8 cellular contexts compared by ENCODE assay signal in genomic region chr16:67928561-67929364, GRCh38. TPM values are rescaled to one million over a fixed set of nuclear protein-coding genes. Genes with fewer than 3 reads are reported as not detected.
DNase-seq lines count a peak whose midpoint lies in the region; ATAC-seq and TF ChIP-seq lines count a peak whose summit lies in the region.

No MANE protein-coding gene starts in this region.

- no peak overlapping the region for H3K27ac Mint-ChIP-seq in activated naive CD4-positive, alpha-beta T cell treated with anti-CD3 and anti-CD28 coated beads for 36 hours

- no peaks in the 10 kb centered on the region for H3K27me3 Mint-ChIP-seq in activated naive CD4-positive, alpha-beta T cell treated with anti-CD3 and anti-CD28 coated beads for 36 hours (ENCODE audit: low read depth)

- H3K36me3 ChIP-seq in Karpas-422 (ENCODE audit: insufficient read depth, low read length): peaks cover 4% of the 10 kb centered on the region; the same call in 1 of the 2 replicates

- intact Hi-C loops in activated naive CD4-positive, alpha-beta T cell treated with anti-CD3 and anti-CD28 coated beads for 36 hours (cut with micrococcal nuclease): loop anchor here (1.0 to 2.0 kb wide), 6 partner anchors 10 to 408 kb away; no protein-coding TSS in a partner anchor
- intact Hi-C loops in head of caudate nucleus (cut with DNase I): loop anchor here (2.0 to 10.0 kb wide), 2 partner anchors 46 to 114 kb away; no protein-coding TSS in a partner anchor

- H3K9me3 ChIP-seq in Karpas-422 (ENCODE audit: low read length): no peaks in the 10 kb centered on the region

- ATAC-seq in SK-N-SH treated with all-trans-retinoic acid at 6 μM for 48 hours: peak; percentile 86

- H3K9ac ChIP-seq in Karpas-422 (ENCODE audit: low read length): no peak overlapping the region

- H3K4me1 ChIP-seq in Karpas-422 (ENCODE audit: low read length): peaks cover 12% of the 10 kb centered on the region

- peaks cover 6% of the 10 kb centered on the region for H3K36me3 Mint-ChIP-seq in activated naive CD4-positive, alpha-beta T cell treated with anti-CD3 and anti-CD28 coated beads for 36 hours (ENCODE audit: low read depth)

- H3K4me1 Mint-ChIP-seq in activated naive CD4-positive, alpha-beta T cell treated with anti-CD3 and anti-CD28 coated beads for 36 hours (ENCODE audit: low read depth): peaks cover 2% of the 10 kb centered on the region

- DNase-seq in NCI-H1417 (lab: John Stamatoyannopoulos, UW) (peak; percentile 57 to 77 (median 65)), NCI-H1417 treated with DMSO at 0.1 percent for 48 hours (lab: John Stamatoyannopoulos, UW) (no peak), Karpas-422 (peak; percentile 93), head of caudate nucleus (peak; percentile 78 to 93 (median 86)), putamen (ENCODE audit: low spot score) (peak; percentile 70), dedifferentiated amniotic fluid mesenchymal stem cell (ENCODE audit: extremely low spot score) (no peak)
- DNase-seq in activated naive CD4-positive, alpha-beta T cell treated with anti-CD3 and anti-CD28 coated beads for 36 hours: peak; percentile 91

- H3K4me3 ChIP-seq in Karpas-422 (ENCODE audit: low read length): no peak overlapping the region

- CTCF ChIA-PET in activated naive CD4-positive, alpha-beta T cell treated with anti-CD3 and anti-CD28 coated beads for 36 hours (lab: Charles Lee): interaction anchor here (0.6 to 2.3 kb wide), 16 partner anchors 9 to 409 kb away, joined by 3 to 25 read pairs (median 4); partner anchors contain the start of genes NRN1L and PSKH1

- no peak overlapping the region for H3K4me2 ChIP-seq in Karpas-422 (ENCODE audit: low read depth, low read length, poor library complexity, severe bottlenecking)

- no peaks in the 10 kb centered on the region; the same call in 1 of the 2 replicates for H3K79me2 ChIP-seq in Karpas-422 (ENCODE audit: low read length)

- no peaks in the 10 kb centered on the region for H3K27me3 ChIP-seq in Karpas-422 (ENCODE audit: low read length)

- H3K9me3 Mint-ChIP-seq in activated naive CD4-positive, alpha-beta T cell treated with anti-CD3 and anti-CD28 coated beads for 36 hours: no peaks in the 10 kb centered on the region

- H3K27ac ChIP-seq in Karpas-422 (ENCODE audit: low read length): no peak overlapping the region

- H3K4me3 Mint-ChIP-seq in activated naive CD4-positive, alpha-beta T cell treated with anti-CD3 and anti-CD28 coated beads for 36 hours: no peak overlapping the region

- no peaks in the 10 kb centered on the region for H4K20me1 ChIP-seq in Karpas-422 (ENCODE audit: insufficient read depth, low read depth, low read length)

- H3K9me2 ChIP-seq in Karpas-422 (replicated peaks; ENCODE audit: insufficient read depth, low read length): no peaks in the 10 kb centered on the region

- H2AFZ ChIP-seq in Karpas-422 (ENCODE audit: low read length): no peak overlapping the region

TF ChIP-seq in SK-N-SH treated with all-trans-retinoic acid at 6 μM for 48 hours, 23 proteins besides CTCF, POLR2A, EP300 and RAD21:
- TF ChIP-seq ZNF8 (CRISPR knock-in tag; IDR thresholded peaks at IDR 0.05) (no peak), RARB (CRISPR knock-in tag; IDR thresholded peaks at IDR 0.05) (no peak), ZNF565 (CRISPR knock-in tag; conservative IDR thresholded peaks at IDR 0.05; ENCODE audit: low read depth) (no peak)
- TF ChIP-seq, protein P1, sequence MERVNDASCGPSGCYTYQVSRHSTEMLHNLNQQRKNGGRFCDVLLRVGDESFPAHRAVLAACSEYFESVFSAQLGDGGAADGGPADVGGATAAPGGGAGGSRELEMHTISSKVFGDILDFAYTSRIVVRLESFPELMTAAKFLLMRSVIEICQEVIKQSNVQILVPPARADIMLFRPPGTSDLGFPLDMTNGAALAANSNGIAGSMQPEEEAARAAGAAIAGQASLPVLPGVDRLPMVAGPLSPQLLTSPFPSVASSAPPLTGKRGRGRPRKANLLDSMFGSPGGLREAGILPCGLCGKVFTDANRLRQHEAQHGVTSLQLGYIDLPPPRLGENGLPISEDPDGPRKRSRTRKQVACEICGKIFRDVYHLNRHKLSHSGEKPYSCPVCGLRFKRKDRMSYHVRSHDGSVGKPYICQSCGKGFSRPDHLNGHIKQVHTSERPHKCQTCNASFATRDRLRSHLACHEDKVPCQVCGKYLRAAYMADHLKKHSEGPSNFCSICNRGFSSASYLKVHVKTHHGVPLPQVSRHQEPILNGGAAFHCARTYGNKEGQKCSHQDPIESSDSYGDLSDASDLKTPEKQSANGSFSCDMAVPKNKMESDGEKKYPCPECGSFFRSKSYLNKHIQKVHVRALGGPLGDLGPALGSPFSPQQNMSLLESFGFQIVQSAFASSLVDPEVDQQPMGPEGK (CRISPR knock-in tag; IDR thresholded peaks at IDR 0.05; ENCODE audit: borderline replicate concordance): no peak

RNA-seq across cellular contexts. Expression of gene CTRL, which starts 2.9 kb away (rescaled TPM):
- 1.0 and 1.6 TPM in 2 replicates for total RNA-seq in Karpas-422 (2014; rRNA removed; shearing (Covaris generic); ENCODE audit: low replicate concordance)
- total RNA-seq in activated naive CD4-positive, alpha-beta T cell treated with anti-CD3 and anti-CD28 coated beads for 36 hours: 1 to 10 TPM; 1.5 to 1.8 TPM

RNA-seq across cellular contexts. Expression of gene PSMB10, which starts 7.9 kb away (rescaled TPM):
- total RNA-seq in Karpas-422 (2014; rRNA removed; shearing (Covaris generic); ENCODE audit: low replicate concordance): 92.4 and 264 TPM in 2 replicates
- total RNA-seq in activated naive CD4-positive, alpha-beta T cell treated with anti-CD3 and anti-CD28 coated beads for 36 hours: 100 to 1,000 TPM; 138 to 147 TPM

RNA-seq across cellular contexts. Expression of gene LCAT, which starts 15.2 kb away (rescaled TPM):
- 1.1 and 1.3 TPM in 2 replicates for total RNA-seq in Karpas-422 (2014; rRNA removed; shearing (Covaris generic); ENCODE audit: low replicate concordance)
- total RNA-seq in activated naive CD4-positive, alpha-beta T cell treated with anti-CD3 and anti-CD28 coated beads for 36 hours: 10 to 100 TPM in 1 of 2 experiments, 1 to 10 TPM in 1; 9.1 to 10.0 TPM

RNA-seq across cellular contexts. Expression of gene PSKH1, which starts 35.7 kb away (rescaled TPM):
- total RNA-seq in Karpas-422 (2014; rRNA removed; shearing (Covaris generic); ENCODE audit: low replicate concordance): 7.2 and 14.2 TPM in 2 replicates
- 1 to 10 TPM; 7.1 to 8.0 TPM for total RNA-seq in activated naive CD4-positive, alpha-beta T cell treated with anti-CD3 and anti-CD28 coated beads for 36 hours

RNA-seq across cellular contexts. Expression of gene SLC12A4, which starts 39.7 kb away (rescaled TPM):
- total RNA-seq in Karpas-422 (2014; rRNA removed; shearing (Covaris generic); ENCODE audit: low replicate concordance): 11.0 and 15.4 TPM in 2 replicates
- 10 to 100 TPM; 24.3 to 28.9 TPM for total RNA-seq in activated naive CD4-positive, alpha-beta T cell treated with anti-CD3 and anti-CD28 coated beads for 36 hours

Comparison
In these comparisons a context has a peak if more than half of its experiments do, and no peak if none do; other contexts are left out.
1. DNase-seq: peak in NCI-H1417 (3 of 3), Karpas-422 (single experiment), activated naive CD4-positive, alpha-beta T cell treated with anti-CD3 and anti-CD28 coated beads for 36 hours (single experiment), head of caudate nucleus (42 of 42) and putamen (single experiment); none in NCI-H1417 treated with DMSO at 0.1 percent for 48 hours (single experiment) and dedifferentiated amniotic fluid mesenchymal stem cell (single experiment).